ENCODE assay signal across 8 cellular contexts in genomic region chr1:148302586-148303364, GRCh38.
DNase-seq lines count a peak whose midpoint lies in the region; ATAC-seq and TF ChIP-seq lines count a peak whose summit lies in the region.
"Not testable (repeated sequence)": the region's sequence is repeated elsewhere in the genome, so short reads cannot be mapped to it uniquely, and the experiment has no call there.

No MANE protein-coding gene starts in this region.

- H3K4me3 ChIP-seq in AG10803 (ENCODE audit: low read length) = peak overlapping the region; percentile 69

- not testable (repeated sequence) for TF ChIP-seq CTCF in AG10803 (conservative IDR thresholded peaks at IDR 0.05; ENCODE audit: low read length); foreskin keratinocyte (conservative IDR thresholded peaks at IDR 0.05); natural killer cell (IDR thresholded peaks at IDR 0.05)

- not testable (repeated sequence) for H3K9me3 Mint-ChIP-seq in natural killer cell

- H3K4me1 Mint-ChIP-seq in natural killer cell = peaks cover 6 to 12% of the 10 kb centered on the region in 2 donors

- H3K36me3 Mint-ChIP-seq in natural killer cell = not testable (repeated sequence)

- H3K27ac Mint-ChIP-seq in natural killer cell = not testable (repeated sequence)

- not testable (repeated sequence) for H3K27ac ChIP-seq in foreskin keratinocyte

- not testable (repeated sequence) for H3K4me1 ChIP-seq in foreskin keratinocyte

- not testable (repeated sequence) for H3K27me3 ChIP-seq in foreskin keratinocyte

- peak overlapping the region; percentile 70 for H3K4me3 Mint-ChIP-seq in natural killer cell

- peaks cover 37 to 40% of the 10 kb centered on the region in 2 donors for H3K27me3 Mint-ChIP-seq in natural killer cell (ENCODE audit: low read depth in 2 of 2)

- not testable (repeated sequence) for DNase-seq in AG10803 (ENCODE audit: low read depth); foreskin keratinocyte
- DNase-seq in activated CD4-positive, CD25-positive, alpha-beta regulatory T cell treated with anti-CD3 and anti-CD28 coated beads, Interleukin-2, amount 50 U/mL, for 72 hours = peak; percentile 67
- DNase-seq in activated naive CD8-positive, alpha-beta T cell treated with anti-CD3 and anti-CD28 coated beads, Interleukin-2, amount 50 U/mL, for 16 hours (ENCODE audit: low read depth, low spot score) = peak; percentile 21
- peak; percentile 38 for DNase-seq in natural killer cell
- peak in 2 of 3 experiments; percentile 24 to 55 for DNase-seq in stimulated activated CD4-positive, alpha-beta T cell treated with anti-CD3 and anti-CD28 coated beads, TNF-alpha, amount 100 ng/mL, for 4 hours (ENCODE audit: low read depth in 3 of 3)

- intact Hi-C loops in natural killer cell (cut with micrococcal nuclease) = not testable (repeated sequence)

- ATAC-seq in GM21423 (IDR thresholded peaks at IDR 0.05; ENCODE audit: unreplicated experiment) = peak; percentile 67
- peak; percentile 85 for ATAC-seq in HG03432 (IDR thresholded peaks at IDR 0.05; ENCODE audit: unreplicated experiment)
- ATAC-seq in foreskin keratinocyte = peak; percentile 91
- ATAC-seq in natural killer cell = peak; percentile 89 to 91 (median 91)
